ENCODE assay signal across 21 cellular contexts in the genomic region with DNA sequence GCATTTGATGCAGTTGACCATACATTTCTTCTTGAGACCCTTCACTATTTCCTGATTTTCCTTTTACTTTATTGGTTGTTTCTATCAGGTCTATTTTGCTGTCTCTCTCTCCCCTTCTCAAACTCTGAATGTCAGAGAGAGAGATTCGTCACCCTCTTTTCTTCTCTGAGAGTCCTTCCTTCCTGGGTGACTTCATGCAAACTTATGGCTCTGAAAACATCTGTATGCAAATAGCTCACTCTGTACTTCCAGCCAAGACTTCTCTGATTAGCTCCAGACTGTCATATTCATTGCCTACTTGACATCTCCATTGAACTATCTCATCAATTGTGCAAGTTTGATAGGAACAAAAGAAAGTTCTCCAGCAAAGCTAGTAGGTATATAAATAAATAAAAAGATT.
DNase-seq lines count a peak whose midpoint lies in the region; ATAC-seq lines count a peak whose summit lies in the region.
"Had no signal": no experiment of that assay in that cellular context is flagged by ENCODE, and none has a peak within 500 bp of the region (broad histone marks: within the 10 kb centered on the region; RNA-seq: fewer than 3 reads in every experiment).

No MANE protein-coding gene starts in this region.

- H3K36me3 Mint-ChIP-seq in activated T-helper 17 cell treated with anti-CD3 and anti-CD28 coated beads, Interleukin-2, amount 50 U/mL, for 72 hours (ENCODE audit: low read depth): no peaks in the 10 kb centered on the region
- no peaks in the 10 kb centered on the region for H3K36me3 Mint-ChIP-seq in stimulated activated effector memory CD8-positive, alpha-beta T cell treated with anti-CD3 and anti-CD28 coated beads, Interleukin-12 subunit alpha, Interleukin-12 subunit beta, amount 100 ng/mL, for 72 hours

- no peak overlapping the region for H3K27ac Mint-ChIP-seq in stimulated activated naive CD8-positive, alpha-beta T cell treated with anti-CD3 and anti-CD28 coated beads, Interleukin-15, amount 100 ng/mL, for 72 hours
- H3K27ac Mint-ChIP-seq in activated T-helper 17 cell treated with anti-CD3 and anti-CD28 coated beads, Interleukin-2, amount 50 U/mL, for 72 hours: no peak overlapping the region
- no peak overlapping the region for H3K27ac Mint-ChIP-seq in stimulated activated effector memory CD8-positive, alpha-beta T cell treated with anti-CD3 and anti-CD28 coated beads, Interleukin-12 subunit alpha, Interleukin-12 subunit beta, amount 100 ng/mL, for 72 hours
- H3K27ac Mint-ChIP-seq: activated CD4-positive, alpha-beta memory T cell treated with anti-CD3 and anti-CD28 coated beads for 36 hours had no signal

- H3K4me3 Mint-ChIP-seq in stimulated activated naive CD8-positive, alpha-beta T cell treated with anti-CD3 and anti-CD28 coated beads, Interleukin-15, amount 100 ng/mL, for 72 hours: no peak overlapping the region
- no peak overlapping the region for H3K4me3 Mint-ChIP-seq in activated T-helper 17 cell treated with anti-CD3 and anti-CD28 coated beads, Interleukin-2, amount 50 U/mL, for 72 hours
- no peak overlapping the region for H3K4me3 Mint-ChIP-seq in stimulated activated effector memory CD8-positive, alpha-beta T cell treated with anti-CD3 and anti-CD28 coated beads, Interleukin-12 subunit alpha, Interleukin-12 subunit beta, amount 100 ng/mL, for 72 hours
- H3K4me3 Mint-ChIP-seq: activated CD4-positive, alpha-beta memory T cell treated with anti-CD3 and anti-CD28 coated beads for 36 hours; central memory CD8-positive, alpha-beta T cell had no signal

- H3K9me3 Mint-ChIP-seq in stimulated activated naive CD8-positive, alpha-beta T cell treated with anti-CD3 and anti-CD28 coated beads, Interleukin-15, amount 100 ng/mL, for 72 hours: peaks cover 9 to 21% of the 10 kb centered on the region in 2 donors
- peaks cover 6% of the 10 kb centered on the region for H3K9me3 Mint-ChIP-seq in activated T-helper 17 cell treated with anti-CD3 and anti-CD28 coated beads, Interleukin-2, amount 50 U/mL, for 72 hours
- H3K9me3 Mint-ChIP-seq in stimulated activated effector memory CD8-positive, alpha-beta T cell treated with anti-CD3 and anti-CD28 coated beads, Interleukin-12 subunit alpha, Interleukin-12 subunit beta, amount 100 ng/mL, for 72 hours: peaks cover 2% of the 10 kb centered on the region
- H3K9me3 Mint-ChIP-seq: central memory CD8-positive, alpha-beta T cell had no signal

- peak; percentile 44 for ATAC-seq in stimulated activated naive CD8-positive, alpha-beta T cell treated with anti-CD3 and anti-CD28 coated beads, Interleukin-15, Interleukin-2, amounts not matched to agents 100 U/mL and 50 U/mL, for 24 hours
- ATAC-seq in stimulated activated naive CD8-positive, alpha-beta T cell treated with anti-CD3 and anti-CD28 coated beads, Interleukin-15, amount 100 ng/mL, for 72 hours: no peak
- peak; percentile 55 for ATAC-seq in GM21528 (IDR thresholded peaks at IDR 0.05; ENCODE audit: low FRiP score, unreplicated experiment)
- peak; percentile 77 for ATAC-seq in activated T-helper 17 cell treated with anti-CD3 and anti-CD28 coated beads, Interleukin-2, amount 50 U/mL, for 72 hours (replicated peaks)
- peak; percentile 59 for ATAC-seq in stimulated activated effector memory CD8-positive, alpha-beta T cell treated with anti-CD3 and anti-CD28 coated beads, Interleukin-12 subunit alpha, Interleukin-12 subunit beta, amount 100 ng/mL, for 72 hours
- ATAC-seq: left lung, SK-N-SH treated with all-trans-retinoic acid at 6 μM for 48 hours had no signal

- peaks cover 50% of the 10 kb centered on the region for H3K4me1 Mint-ChIP-seq in stimulated activated naive CD8-positive, alpha-beta T cell treated with anti-CD3 and anti-CD28 coated beads, Interleukin-15, amount 100 ng/mL, for 72 hours
- peaks cover 43% of the 10 kb centered on the region for H3K4me1 Mint-ChIP-seq in activated T-helper 17 cell treated with anti-CD3 and anti-CD28 coated beads, Interleukin-2, amount 50 U/mL, for 72 hours
- peaks cover 32% of the 10 kb centered on the region for H3K4me1 Mint-ChIP-seq in stimulated activated effector memory CD8-positive, alpha-beta T cell treated with anti-CD3 and anti-CD28 coated beads, Interleukin-12 subunit alpha, Interleukin-12 subunit beta, amount 100 ng/mL, for 72 hours

- DNase-seq in stimulated activated naive CD8-positive, alpha-beta T cell treated with anti-CD3 and anti-CD28 coated beads, Interleukin-15, Interleukin-2, amounts not matched to agents 100 U/mL and 50 U/mL, for 24 hours: no peak
- DNase-seq in stimulated activated naive CD8-positive, alpha-beta T cell treated with anti-CD3 and anti-CD28 coated beads, Interleukin-15, amount 100 ng/mL, for 72 hours: no peak
- DNase-seq in stimulated activated effector memory CD8-positive, alpha-beta T cell treated with anti-CD3 and anti-CD28 coated beads, Interleukin-12 subunit alpha, Interleukin-12 subunit beta, amount 100 ng/mL, for 72 hours (ENCODE audit: low spot score in 2 of 2): no peak
- DNase-seq in amygdala (lab: John Stamatoyannopoulos, UW) (no peak), cerebellar cortex (ENCODE audit: low spot score) (no peak), EL (no peak)
- DNase-seq: activated CD4-positive, alpha-beta memory T cell treated with anti-CD3 and anti-CD28 coated beads for 36 hours; activated effector memory CD4-positive, alpha-beta T cell treated with anti-CD3 and anti-CD28 coated beads, Interleukin-2, amount 50 U/mL, for 16 hours; Calu3; H7; left lung; mesendoderm; NCI-H1105 treated with DMSO at 0.1 percent for 48 hours; NCI-H1930; NCI-H748 treated with DMSO at 0.1 percent for 48 hours; sigmoid colon; testis had no signal

- no peaks in the 10 kb centered on the region for H3K27me3 Mint-ChIP-seq in stimulated activated naive CD8-positive, alpha-beta T cell treated with anti-CD3 and anti-CD28 coated beads, Interleukin-15, amount 100 ng/mL, for 72 hours
- no peaks in the 10 kb centered on the region for H3K27me3 Mint-ChIP-seq in activated T-helper 17 cell treated with anti-CD3 and anti-CD28 coated beads, Interleukin-2, amount 50 U/mL, for 72 hours
- H3K27me3 Mint-ChIP-seq: activated CD4-positive, alpha-beta memory T cell treated with anti-CD3 and anti-CD28 coated beads for 36 hours; central memory CD8-positive, alpha-beta T cell had no signal
